11 cellular contexts compared by ENCODE assay signal in genomic region chr3:59425371-59425770, GRCh38.
A peak's percentile ranks its signal among the peaks of the same experiment; 100 is the strongest.
DNase-seq lines count a peak whose midpoint lies in the region; TF ChIP-seq lines count a peak whose summit lies in the region.
"Had no signal": no experiment of that assay in that cellular context is flagged by ENCODE, and none has a peak within 500 bp of the region (broad histone marks: within the 10 kb centered on the region; RNA-seq: fewer than 3 reads in every experiment).

No MANE protein-coding gene starts in this region.

- no peaks in the 10 kb centered on the region for H3K36me3 ChIP-seq in breast epithelium
- no peaks in the 10 kb centered on the region for H3K36me3 ChIP-seq in uterus

- BruUV-seq in MCF 10A (replicated peaks; lab: Mats Ljungman, UMichigan) = no TSS peak

- peak overlapping the region; percentile 95 for H3K27ac Mint-ChIP-seq in MCF 10A (ENCODE audit: low read depth, unreplicated experiment)
- H3K27ac Mint-ChIP-seq in activated naive CD8-positive, alpha-beta T cell = peak overlapping the region; percentile 74

- H3K36me3 Mint-ChIP-seq in MCF 10A (ENCODE audit: insufficient read depth, unreplicated experiment) = no peaks in the 10 kb centered on the region
- no peaks in the 10 kb centered on the region for H3K36me3 Mint-ChIP-seq in activated naive CD8-positive, alpha-beta T cell

- H3K4me1 ChIP-seq in breast epithelium (no peaks in the 10 kb centered on the region), uterus (peaks cover 0 to 5% of the 10 kb centered on the region in 2 donors)

- CTCF ChIA-PET in MCF 10A (lab: Yijun Ruan, JAX) = interaction anchor here (0.7 to 1.8 kb wide), 4 partner anchors 18 to 1119 kb away, joined by 3 to 4 read pairs (median 4); no protein-coding TSS in a partner anchor

- no peaks in the 10 kb centered on the region for H3K27me3 Mint-ChIP-seq in MCF 10A (ENCODE audit: insufficient read depth, unreplicated experiment)
- no peaks in the 10 kb centered on the region for H3K27me3 Mint-ChIP-seq in activated naive CD8-positive, alpha-beta T cell

- no peak for TF ChIP-seq CTCF in MCF 10A (IDR thresholded peaks at IDR 0.05; ENCODE audit: unreplicated experiment)
- TF ChIP-seq CTCF in breast epithelium (IDR thresholded peaks at IDR 0.05) = no peak
- no peak for TF ChIP-seq CTCF in uterus (IDR thresholded peaks at IDR 0.05)

- no peaks in the 10 kb centered on the region for H3K9me3 ChIP-seq in breast epithelium
- H3K9me3 ChIP-seq in uterus = no peaks in the 10 kb centered on the region

- H3K4me1 Mint-ChIP-seq in MCF 10A (ENCODE audit: insufficient read depth, unreplicated experiment) = peaks cover 47% of the 10 kb centered on the region
- peaks cover 50% of the 10 kb centered on the region for H3K4me1 Mint-ChIP-seq in activated naive CD8-positive, alpha-beta T cell (ENCODE audit: low read depth)

- TF ChIP-seq POLR2A in breast epithelium (IDR thresholded peaks at IDR 0.05) (no peak), uterus (IDR thresholded peaks at IDR 0.05) (no peak)

- peak; percentile 62 for DNase-seq in MCF 10A (ENCODE audit: unreplicated experiment)
- no peak for DNase-seq in breast epithelium (ENCODE audit: low spot score in 2 of 2)
- peak; percentile 57 for DNase-seq in hepatic stellate cell (ENCODE audit: low spot score)
- DNase-seq in uterus = peak; percentile 22 to 66
- DNase-seq in hypothalamus (lab: John Stamatoyannopoulos, UW) = no peak
- DNase-seq in NCI-H1105 treated with DMSO at 0.1 percent for 48 hours (lab: John Stamatoyannopoulos, UW) = no peak
- no peak for DNase-seq in NCI-H69 (lab: John Stamatoyannopoulos, UW)
- DNase-seq: NCI-H1436, occipital lobe had no signal

- H3K27ac ChIP-seq in breast epithelium = no peak overlapping the region
- peak overlapping the region; percentile 57 to 77 for H3K27ac ChIP-seq in uterus
- H3K27ac ChIP-seq: VCaP had no signal

- H3K4me3 Mint-ChIP-seq in MCF 10A (ENCODE audit: unreplicated experiment) = no peak overlapping the region
- H3K4me3 Mint-ChIP-seq in activated naive CD8-positive, alpha-beta T cell = peak overlapping the region; percentile 30

- POLR2A ChIA-PET in MCF 10A (lab: Yijun Ruan, JAX) = interaction anchor here (0.6 to 2.4 kb wide), 9 partner anchors 11 to 163 kb away, joined by 3 to 13 read pairs (median 4); no protein-coding TSS in a partner anchor

- no peaks in the 10 kb centered on the region for H3K9me3 Mint-ChIP-seq in MCF 10A (ENCODE audit: unreplicated experiment)
- no peaks in the 10 kb centered on the region for H3K9me3 Mint-ChIP-seq in activated naive CD8-positive, alpha-beta T cell (ENCODE audit: low read depth)

- H3K27me3 ChIP-seq in breast epithelium = no peaks in the 10 kb centered on the region
- H3K27me3 ChIP-seq in uterus = no peaks in the 10 kb centered on the region

- intact Hi-C loops in MCF 10A (cut with micrococcal nuclease) = loop anchor here (2.0 to 10.0 kb wide), 3 partner anchors 77 to 428 kb away; no protein-coding TSS in a partner anchor
- intact Hi-C loops in breast epithelium (cut with DNase I; ENCODE audit: low total_unique reads) = no loop called here
- intact Hi-C loops in uterus (cut with DNase I; ENCODE audit: low total_unique reads) = no loop called here

- H3K4me3 ChIP-seq in breast epithelium (no peak overlapping the region), uterus (no peak overlapping the region)

Comparison
In these comparisons a context has a peak if more than half of its experiments do, and no peak if none do; other contexts are left out.
1. DNase-seq: peak in MCF 10A (single experiment), hepatic stellate cell (single experiment) and uterus (2 of 2); none in breast epithelium (0 of 2), hypothalamus (0 of 51), NCI-H1105 treated with DMSO at 0.1 percent for 48 hours (single experiment) and NCI-H69 (single experiment).
2. H3K27ac ChIP-seq: peak in uterus (2 of 2); none in breast epithelium (0 of 2).